Comparison of ENCODE assay signal across 8 cellular contexts in the genomic region with DNA sequence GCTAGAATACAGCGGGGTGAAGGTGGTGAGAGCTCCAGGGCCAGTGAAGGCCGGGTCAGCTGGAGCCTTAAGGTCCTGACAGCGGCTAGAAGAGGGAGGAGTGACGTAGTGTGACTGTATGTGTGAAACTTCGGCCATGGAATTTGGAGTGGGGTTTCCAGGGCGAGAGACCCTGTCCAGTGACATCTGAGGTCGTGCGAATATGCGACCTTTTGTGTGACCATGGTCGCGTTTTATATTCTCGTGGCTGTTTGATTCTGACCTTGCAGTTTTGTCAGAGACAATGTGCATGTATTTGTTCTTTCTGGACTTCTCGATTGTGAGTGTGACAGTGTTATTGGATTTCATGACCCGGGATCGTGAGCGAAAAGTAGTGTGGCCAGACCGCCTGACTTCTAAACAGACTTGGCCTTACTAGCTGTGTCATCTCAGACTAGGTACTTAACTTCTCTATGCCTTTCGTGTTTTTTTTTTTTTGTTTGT. TPM values are rescaled to one million over a fixed set of nuclear protein-coding genes. Genes with fewer than 3 reads are reported as not detected.
A peak's percentile ranks its signal among the peaks of the same experiment; 100 is the strongest.
DNase-seq lines count a peak whose midpoint lies in the region; TF ChIP-seq lines count a peak whose summit lies in the region.

No MANE protein-coding gene starts in this region.

- WGBS in prostate gland = 41% methylated on average over 18 of the region's 18 CpGs

- DNase-seq in SK-N-MC (ENCODE audit: low read depth, low spot score) (no peak), fibroblast of mammary gland (ENCODE audit: low read depth) (no peak), prostate gland (ENCODE audit: low spot score) (no peak), NAMALWA (ENCODE audit: low spot score) (no peak), superior temporal gyrus (ENCODE audit: extremely low spot score) (no peak), ACHN (no peak), 8988T (no peak)

- H3K27ac ChIP-seq in SK-N-MC = no peak overlapping the region; the same call in 1 of the 2 replicates
- peak overlapping the region; percentile 77 to 84 for H3K27ac ChIP-seq in prostate gland

- in situ Hi-C loops in ACHN (cut with HindIII; ENCODE audit: low pct_ligation_motif_present, low pct_unique_long_range_greater_than_20kb, low sequenced_read_pairs) = no loop called here

- intact Hi-C loops in prostate gland (cut with DNase I) = loop anchor here (2.0 to 5.0 kb wide), 5 partner anchors 39 to 620 kb away; partner anchors contain the start of genes ZNF527, ZNF540, ZNF568 and ZNF571

- H3K27me3 ChIP-seq in prostate gland (replicated peaks; ENCODE audit: insufficient read depth) = no peaks in the 10 kb centered on the region

- no peak for TF ChIP-seq CTCF in GM12875 (IDR thresholded peaks at IDR 0.05; ENCODE audit: borderline replicate concordance, insufficient read depth, low read depth, low read length)
- TF ChIP-seq CTCF in fibroblast of mammary gland (conservative IDR thresholded peaks at IDR 0.05; ENCODE audit: control insufficient read depth, insufficient read depth, low read depth, low read length) = no peak
- TF ChIP-seq CTCF in prostate gland (IDR thresholded peaks at IDR 0.05) = no peak

- peak overlapping the region; percentile 73 for H3K4me3 ChIP-seq in GM12875 (ENCODE audit: low read depth, low read length)
- peak overlapping the region; percentile 89 for H3K4me3 ChIP-seq in SK-N-MC
- peak overlapping the region; percentile 85 for H3K4me3 ChIP-seq in fibroblast of mammary gland (ENCODE audit: control insufficient read depth, low read depth, low read length)
- peak overlapping the region; percentile 70 to 86 for H3K4me3 ChIP-seq in prostate gland

- H3K9ac ChIP-seq in SK-N-MC (ENCODE audit: insufficient read length) = no peak overlapping the region

- H3K9me3 ChIP-seq in SK-N-MC (ENCODE audit: low read depth, low read length) = peaks cover 17% of the 10 kb centered on the region
- H3K9me3 ChIP-seq in prostate gland = no peaks in the 10 kb centered on the region

- TF ChIP-seq POLR2A in prostate gland (IDR thresholded peaks at IDR 0.05) = no peak

- H3K4me1 ChIP-seq in prostate gland (replicated peaks) = no peaks in the 10 kb centered on the region

- H3K36me3 ChIP-seq in SK-N-MC (ENCODE audit: insufficient read depth, low read length) (peaks cover 36% of the 10 kb centered on the region), prostate gland (no peaks in the 10 kb centered on the region)

RNA-seq across cellular contexts. Expression of gene ZNF569, which starts 0.4 kb away (rescaled TPM):
- 1 to 10 TPM; 4.8 to 6.1 TPM for total RNA-seq in prostate gland

RNA-seq across cellular contexts. Expression of gene ZNF570, which starts 1.5 kb away (rescaled TPM):
- total RNA-seq in prostate gland = 10 to 100 TPM in 1 of 2 donors, 1 to 10 TPM in 1; 6.6 to 13.5 TPM

RNA-seq across cellular contexts. Expression of gene ZNF793, which starts 39.1 kb away (rescaled TPM):
- 10 to 100 TPM in 1 of 2 donors, 1 to 10 TPM in 1; 5.1 to 13.3 TPM for total RNA-seq in prostate gland
